9 cellular contexts compared by ENCODE assay signal in genomic region chr2:96342085-96342484, GRCh38. TPM values are rescaled to one million over a fixed set of nuclear protein-coding genes. Genes with fewer than 3 reads are reported as not detected.
A peak's percentile ranks its signal among the peaks of the same experiment; 100 is the strongest.
DNase-seq lines count a peak whose midpoint lies in the region; ATAC-seq and TF ChIP-seq lines count a peak whose summit lies in the region.
"Had no signal": no experiment of that assay in that cellular context is flagged by ENCODE, and none has a peak within 500 bp of the region (broad histone marks: within the 10 kb centered on the region; RNA-seq: fewer than 3 reads in every experiment).

No MANE protein-coding gene starts in this region.

- peaks cover 25% of the 10 kb centered on the region for H4K20me1 ChIP-seq in GM23338 (replicated peaks; ENCODE audit: insufficient read depth)

- TF ChIP-seq CTCF in coronary artery (IDR thresholded peaks at IDR 0.05): no peak
- no peak for TF ChIP-seq CTCF in GM23338 (conservative IDR thresholded peaks at IDR 0.05; ENCODE audit: low read depth in 2 of 2)

- peak overlapping the region; percentile 76 for H3K4me3 Mint-ChIP-seq in central memory CD8-positive, alpha-beta T cell
- no peak overlapping the region for H3K4me3 Mint-ChIP-seq in GM23338

- peak; percentile 75 to 76 for ATAC-seq in activated CD4-positive, CD25-positive, alpha-beta regulatory T cell treated with anti-CD3 and anti-CD28 coated beads, Interleukin-2, amount 50 U/mL, for 24 hours
- ATAC-seq in SK-N-SH treated with all-trans-retinoic acid at 6 μM for 48 hours (peak; percentile 90), GM18873 (IDR thresholded peaks at IDR 0.05; ENCODE audit: low FRiP score, unreplicated experiment) (no peak), GM23338 (no peak)
- ATAC-seq in central memory CD8-positive, alpha-beta T cell (replicated peaks; ENCODE audit: extremely low read depth, poor library complexity, severe bottlenecking): peak; percentile 74

- peaks cover 73% of the 10 kb centered on the region for H3K4me1 Mint-ChIP-seq in central memory CD8-positive, alpha-beta T cell
- H3K4me1 Mint-ChIP-seq in GM23338: no peaks in the 10 kb centered on the region; the same call in 2 of the 3 replicates

- H3K27me3 ChIP-seq in GM23338 (ENCODE audit: insufficient read depth): no peaks in the 10 kb centered on the region

- no peak for DNase-seq in activated CD4-positive, CD25-positive, alpha-beta regulatory T cell treated with anti-CD3 and anti-CD28 coated beads, Interleukin-2, amount 50 U/mL, for 72 hours
- peak in 1 of 2 donors; percentile 52 for DNase-seq in central memory CD8-positive, alpha-beta T cell (ENCODE audit: low spot score in 2 of 2)
- peak; percentile 30 to 45 for DNase-seq in stimulated activated CD8-positive, alpha-beta memory T cell treated with anti-CD3 and anti-CD28 coated beads, Interleukin-15, amount 100 ng/mL, for 48 hours (ENCODE audit: low read depth in 2 of 2)
- DNase-seq in coronary artery (ENCODE audit: low spot score): no peak
- DNase-seq in GM23338 (ENCODE audit: low spot score): no peak
- DNase-seq: H7 had no signal

- H2AFZ ChIP-seq in GM23338: no peak overlapping the region

- H3K4me1 ChIP-seq in GM23338 (ENCODE audit: insufficient read depth): 0 out of 2 replicates have a peak, but pooled peaks cover 2% of the 10 kb centered on the region

- no peak overlapping the region for H3K4me2 ChIP-seq in GM23338

- no peaks in the 10 kb centered on the region for H3K9me2 ChIP-seq in GM23338 (ENCODE audit: insufficient read depth)

- H3F3A ChIP-seq in GM23338 (replicated peaks; ENCODE audit: low read depth): no peaks in the 10 kb centered on the region

- peaks cover 31% of the 10 kb centered on the region for H3K36me3 ChIP-seq in GM23338 (ENCODE audit: insufficient read depth)

- H3K4me3 ChIP-seq in coronary artery (no peak overlapping the region), GM23338 (no peak overlapping the region)

- H3K27me3 Mint-ChIP-seq in central memory CD8-positive, alpha-beta T cell: no peaks in the 10 kb centered on the region
- no peaks in the 10 kb centered on the region for H3K27me3 Mint-ChIP-seq in GM23338 (ENCODE audit: insufficient read depth, low read depth, poor library complexity)

- peaks cover 52% of the 10 kb centered on the region for H3K79me2 ChIP-seq in GM23338 (replicated peaks; ENCODE audit: insufficient read depth)

- H3K27ac ChIP-seq in coronary artery (no peak overlapping the region), GM23338 (ENCODE audit: low read depth) (no peak overlapping the region)

- H3K9me3 Mint-ChIP-seq in central memory CD8-positive, alpha-beta T cell: no peaks in the 10 kb centered on the region
- H3K9me3 Mint-ChIP-seq in GM23338: no peaks in the 10 kb centered on the region

- peaks cover 5% of the 10 kb centered on the region for H3K36me3 Mint-ChIP-seq in central memory CD8-positive, alpha-beta T cell (ENCODE audit: insufficient read depth)
- peaks cover 73% of the 10 kb centered on the region for H3K36me3 Mint-ChIP-seq in GM23338 (ENCODE audit: low read depth)

- H3K27ac Mint-ChIP-seq in central memory CD8-positive, alpha-beta T cell (ENCODE audit: low read depth): peak overlapping the region; percentile 96
- no peak overlapping the region for H3K27ac Mint-ChIP-seq in GM23338

TF ChIP-seq in SK-N-SH treated with all-trans-retinoic acid at 6 μM for 48 hours, 23 proteins besides CTCF, POLR2A, EP300 and RAD21 (continues in another document):
- TF ChIP-seq POU6F1 (CRISPR knock-in tag; IDR thresholded peaks at IDR 0.05; ENCODE audit: borderline replicate concordance, low read depth): no peak
- peak; percentile 40; the same call in 1 of the 2 replicates for TF ChIP-seq ZFP3 (CRISPR knock-in tag; IDR thresholded peaks at IDR 0.05)
- 0 out of 2 replicates have a peak, but pooled peaks have one; percentile 37 for TF ChIP-seq SNAI2 (CRISPR knock-in tag; IDR thresholded peaks at IDR 0.05)
- no peak for TF ChIP-seq PATZ1 (CRISPR knock-in tag; IDR thresholded peaks at IDR 0.05; ENCODE audit: borderline replicate concordance)
- peak; percentile 62 for TF ChIP-seq ISL1 (CRISPR knock-in tag; IDR thresholded peaks at IDR 0.05)

TF ChIP-seq in GM23338, 12 proteins besides CTCF, POLR2A, EP300 and RAD21:
- TF ChIP-seq NANOG (IDR thresholded peaks at IDR 0.05; ENCODE audit: borderline replicate concordance): no peak
- no peak for TF ChIP-seq EZH2 (IDR thresholded peaks at IDR 0.05; ENCODE audit: low read depth, unreplicated experiment)
- TF ChIP-seq ZNF462 (CRISPR knock-in tag; IDR thresholded peaks at IDR 0.05): no peak
- TF ChIP-seq CREB1 (CRISPR knock-in tag; IDR thresholded peaks at IDR 0.05; ENCODE audit: low read depth): no peak
- TF ChIP-seq EZH2phosphoT487 (IDR thresholded peaks at IDR 0.05; ENCODE audit: unreplicated experiment): no peak
- TF ChIP-seq STAT1 (IDR thresholded peaks at IDR 0.05; ENCODE audit: unreplicated experiment): no peak
- TF ChIP-seq JUNB (IDR thresholded peaks at IDR 0.05; ENCODE audit: unreplicated experiment): no peak

RNA-seq across cellular contexts. Expression of gene NCAPH, which starts 6.5 kb away (rescaled TPM):
- 39.2 and 50.8 TPM in 2 replicates for total RNA-seq in GM23338 (2014; rRNA removed; shearing (Covaris generic))
- 28.4 and 30.2 TPM in 2 replicates for polyA plus RNA-seq in GM23338 (2016; fragmentation: Nextera tagmentation; extraction: Ambion mirVana)

RNA-seq across cellular contexts. Expression of gene ITPRIPL1, which starts 17.0 kb away (rescaled TPM):
- total RNA-seq in GM23338 (2014; rRNA removed; shearing (Covaris generic)): 9.3 and 14.0 TPM in 2 replicates
- polyA plus RNA-seq in GM23338 (2016; fragmentation: Nextera tagmentation; extraction: Ambion mirVana): 4.5 and 5.3 TPM in 2 replicates

RNA-seq across cellular contexts. Expression of gene SNRNP200, which starts 36.7 kb away (rescaled TPM):
- 174 and 179 TPM in 2 replicates for total RNA-seq in GM23338 (2014; rRNA removed; shearing (Covaris generic))
- polyA plus RNA-seq in GM23338 (2016; fragmentation: Nextera tagmentation; extraction: Ambion mirVana): 70.7 and 72.3 TPM in 2 replicates

Comparison
In these comparisons a context has a peak if more than half of its experiments do, and no peak if none do; other contexts are left out.
1. ATAC-seq: peak in activated CD4-positive, CD25-positive, alpha-beta regulatory T cell treated with anti-CD3 and anti-CD28 coated beads, Interleukin-2, amount 50 U/mL, for 24 hours (2 of 2), SK-N-SH treated with all-trans-retinoic acid at 6 μM for 48 hours (single experiment) and central memory CD8-positive, alpha-beta T cell (single experiment); none in GM18873 (single experiment) and GM23338 (single experiment).
2. DNase-seq: peak in stimulated activated CD8-positive, alpha-beta memory T cell treated with anti-CD3 and anti-CD28 coated beads, Interleukin-15, amount 100 ng/mL, for 48 hours (2 of 2); none in activated CD4-positive, CD25-positive, alpha-beta regulatory T cell treated with anti-CD3 and anti-CD28 coated beads, Interleukin-2, amount 50 U/mL, for 72 hours (single experiment), coronary artery (single experiment) and GM23338 (single experiment).